In the genomic region with DNA sequence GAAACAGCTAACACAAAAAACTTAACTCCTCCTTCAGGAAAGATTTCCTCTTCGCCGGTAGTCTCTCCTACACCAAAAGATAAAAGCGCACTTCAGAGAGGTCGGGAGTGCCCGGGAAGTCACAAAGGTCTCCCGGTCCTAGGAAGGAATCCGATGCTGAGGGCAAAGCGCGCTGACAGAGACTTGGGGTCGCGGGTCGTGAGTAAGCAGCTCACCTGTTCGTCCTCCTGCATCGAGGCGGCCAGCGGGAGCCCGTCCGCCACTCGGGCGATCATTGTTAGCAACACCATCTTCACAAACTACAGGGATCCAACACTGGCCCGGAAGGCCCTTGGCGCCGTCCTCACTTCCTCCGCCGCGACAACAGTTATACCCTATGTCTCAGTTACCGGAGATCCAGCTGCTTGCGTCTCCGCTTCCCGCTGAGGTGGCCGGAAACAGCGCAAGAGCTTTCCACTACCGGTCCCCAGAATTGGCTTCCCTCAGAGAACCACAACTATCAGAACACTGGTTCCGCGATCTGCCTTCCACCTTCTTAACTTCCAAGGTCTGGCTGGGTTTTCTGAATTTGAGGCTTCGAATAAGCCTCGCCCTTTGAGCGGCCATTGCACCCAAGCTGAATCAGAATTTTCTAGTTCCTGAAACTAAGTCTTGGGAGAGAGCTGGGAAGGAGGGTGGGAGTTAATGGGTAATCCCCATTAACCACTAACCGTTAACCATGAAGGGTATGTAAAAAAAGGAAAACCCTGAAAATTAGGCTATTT, we compare ENCODE assay signal across 8 cellular contexts.
A peak's percentile ranks its signal among the peaks of the same experiment; 100 is the strongest.
DNase-seq lines count a peak whose midpoint lies in the region; ATAC-seq and TF ChIP-seq lines count a peak whose summit lies in the region.

A gene (minus strand): TSS at position 429 of the 764 bp plus-strand sequence. CDS start 139 bp downstream, at position 290.

- DNase-seq in AG10803 (ENCODE audit: low read depth) (peak; percentile 95), NCI-H446 (lab: John Stamatoyannopoulos, UW) (peak; percentile 94 to 95), islet precursor cell (peak; percentile 96)
- peak; percentile 81 for DNase-seq in activated CD4-positive, CD25-positive, alpha-beta regulatory T cell treated with anti-CD3 and anti-CD28 coated beads, Interleukin-2, amount 50 U/mL, for 16 hours (ENCODE audit: low read depth, low spot score)
- DNase-seq in central memory CD4-positive, alpha-beta T cell, result peak; percentile 90
- DNase-seq in stimulated activated CD4-positive, alpha-beta T cell treated with anti-CD3 and anti-CD28 coated beads, Interleukin-12 subunit alpha, Interleukin-12 subunit beta, amount 100 ng/mL, for 4 hours, result peak; percentile 76

- TF ChIP-seq CTCF in AG10803 (conservative IDR thresholded peaks at IDR 0.05; ENCODE audit: low read length), result no peak

- ATAC-seq in GM19043 (IDR thresholded peaks at IDR 0.05; ENCODE audit: low read depth, unreplicated experiment) (peak; percentile 99), HG03354 (IDR thresholded peaks at IDR 0.05; ENCODE audit: poor library complexity, severe bottlenecking, unreplicated experiment) (peak; percentile 99)

- peak within 1 kb of the TSS; percentile 88 for H3K4me3 ChIP-seq in AG10803 (ENCODE audit: low read length)

Comparison
In these comparisons a context has a peak if more than half of its experiments do, and no peak if none do; other contexts are left out.
1. Peak in every context shown above with its lines: DNase-seq, ATAC-seq and H3K4me3 ChIP-seq.